Comparison of ENCODE assay signal across 26 cellular contexts in the genomic region with DNA sequence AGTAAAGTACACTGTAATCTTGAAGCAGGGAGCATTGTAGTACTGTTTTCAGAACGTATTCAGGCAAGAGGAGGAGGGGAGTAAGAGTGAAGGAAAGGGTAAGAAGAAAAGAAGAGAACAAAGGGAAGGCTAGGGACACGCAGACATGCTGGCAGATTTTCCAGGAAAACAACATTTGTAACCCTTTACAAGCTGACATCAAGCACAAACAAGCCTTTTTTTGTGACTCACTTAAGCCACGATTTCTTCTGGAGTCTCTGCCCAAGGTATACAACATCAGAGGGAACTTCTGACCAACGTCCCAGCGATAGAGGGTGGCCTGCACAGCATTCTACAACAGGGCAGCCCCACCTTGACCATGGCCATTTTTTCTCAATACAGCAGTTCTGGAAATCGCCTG.
"Had no signal": no experiment of that assay in that cellular context is flagged by ENCODE, and none has a peak within 500 bp of the region (broad histone marks: within the 10 kb centered on the region; RNA-seq: fewer than 3 reads in every experiment).

No MANE protein-coding gene starts in this region.

- H3K4me1 Mint-ChIP-seq: activated CD4-positive, alpha-beta memory T cell treated with anti-CD3 and anti-CD28 coated beads, Interleukin-2, amount 10 ng/mL, durations not matched to agents 7 days and 5 days; activated CD4-positive, alpha-beta T cell treated with anti-CD3 and anti-CD28 coated beads, Interleukin-2, amount 10 ng/mL, durations not matched to agents 24 days and 14 days; activated naive CD8-positive, alpha-beta T cell treated with anti-CD3 and anti-CD28 coated beads, Interleukin-2, amount 10 ng/mL, durations not matched to agents 7 days and 5 days; stimulated activated effector memory CD8-positive, alpha-beta T cell treated with anti-CD3 and anti-CD28 coated beads, Interleukin-12 subunit alpha, Interleukin-12 subunit beta, amount 100 ng/mL, for 72 hours; stimulated activated naive CD8-positive, alpha-beta T cell treated with anti-CD3 and anti-CD28 coated beads, Interleukin-15, amount 100 ng/mL, for 72 hours; T-helper 17 cell had no signal

- H3K9me3 ChIP-seq: esophagus muscularis mucosa, gastroesophageal sphincter, ovary, suprapubic skin, transverse colon, uterus had no signal

- H3K27ac ChIP-seq: esophagus muscularis mucosa, gastroesophageal sphincter, ovary, suprapubic skin, uterus, VCaP had no signal

- H3K27ac Mint-ChIP-seq: activated CD4-positive, alpha-beta memory T cell treated with anti-CD3 and anti-CD28 coated beads, Interleukin-2, amount 10 ng/mL, durations not matched to agents 7 days and 5 days; activated CD4-positive, alpha-beta T cell treated with anti-CD3 and anti-CD28 coated beads, Interleukin-2, amount 10 ng/mL, durations not matched to agents 24 days and 14 days; activated naive CD4-positive, alpha-beta T cell treated with anti-CD3 and anti-CD28 coated beads for 36 hours; activated naive CD8-positive, alpha-beta T cell treated with anti-CD3 and anti-CD28 coated beads, Interleukin-2, amount 10 ng/mL, durations not matched to agents 7 days and 5 days; activated T-cell treated with anti-CD3 and anti-CD28 coated beads, Interleukin-2, amount 50 U/mL, for 72 hours; stimulated activated effector memory CD8-positive, alpha-beta T cell treated with anti-CD3 and anti-CD28 coated beads, Interleukin-12 subunit alpha, Interleukin-12 subunit beta, amount 100 ng/mL, for 72 hours; stimulated activated naive CD8-positive, alpha-beta T cell treated with anti-CD3 and anti-CD28 coated beads, Interleukin-15, amount 100 ng/mL, for 72 hours; T-helper 17 cell had no signal

- H3K4me3 ChIP-seq: esophagus muscularis mucosa, gastroesophageal sphincter, ovary, suprapubic skin, transverse colon, uterus had no signal

- H3K36me3 ChIP-seq: ovary, uterus had no signal

- ATAC-seq: activated CD4-positive, CD25-positive, alpha-beta regulatory T cell treated with anti-CD3 and anti-CD28 coated beads, Interleukin-2, amount 50 U/mL, for 24 hours; activated T-cell treated with anti-CD3 and anti-CD28 coated beads, Interleukin-2, amount 50 U/mL, for 72 hours; gastroesophageal sphincter; left ventricle myocardium superior; right cardiac atrium; stimulated activated effector memory CD8-positive, alpha-beta T cell treated with anti-CD3 and anti-CD28 coated beads, Interleukin-12 subunit alpha, Interleukin-12 subunit beta, amount 100 ng/mL, for 72 hours; stimulated activated naive CD8-positive, alpha-beta T cell treated with anti-CD3 and anti-CD28 coated beads, Interleukin-15, amount 100 ng/mL, for 72 hours; T-helper 17 cell had no signal

- H3K36me3 Mint-ChIP-seq: stimulated activated effector memory CD8-positive, alpha-beta T cell treated with anti-CD3 and anti-CD28 coated beads, Interleukin-12 subunit alpha, Interleukin-12 subunit beta, amount 100 ng/mL, for 72 hours had no signal

- H3K4me1 ChIP-seq: gastroesophageal sphincter, suprapubic skin, transverse colon, uterus had no signal

- H3K4me3 Mint-ChIP-seq: activated CD4-positive, alpha-beta memory T cell treated with anti-CD3 and anti-CD28 coated beads, Interleukin-2, amount 10 ng/mL, durations not matched to agents 7 days and 5 days; activated CD4-positive, alpha-beta T cell treated with anti-CD3 and anti-CD28 coated beads, Interleukin-2, amount 10 ng/mL, durations not matched to agents 24 days and 14 days; activated naive CD4-positive, alpha-beta T cell treated with anti-CD3 and anti-CD28 coated beads for 36 hours; activated naive CD8-positive, alpha-beta T cell treated with anti-CD3 and anti-CD28 coated beads, Interleukin-2, amount 10 ng/mL, durations not matched to agents 7 days and 5 days; activated T-cell treated with anti-CD3 and anti-CD28 coated beads, Interleukin-2, amount 50 U/mL, for 72 hours; stimulated activated effector memory CD8-positive, alpha-beta T cell treated with anti-CD3 and anti-CD28 coated beads, Interleukin-12 subunit alpha, Interleukin-12 subunit beta, amount 100 ng/mL, for 72 hours; stimulated activated naive CD8-positive, alpha-beta T cell treated with anti-CD3 and anti-CD28 coated beads, Interleukin-15, amount 100 ng/mL, for 72 hours; T-helper 17 cell had no signal

- H3K27me3 ChIP-seq: esophagus muscularis mucosa, gastroesophageal sphincter, ovary, suprapubic skin, transverse colon, uterus had no signal

- H3K9me3 Mint-ChIP-seq: activated CD4-positive, alpha-beta T cell treated with anti-CD3 and anti-CD28 coated beads, Interleukin-2, amount 10 ng/mL, durations not matched to agents 24 days and 14 days; activated naive CD4-positive, alpha-beta T cell treated with anti-CD3 and anti-CD28 coated beads for 36 hours; activated naive CD8-positive, alpha-beta T cell treated with anti-CD3 and anti-CD28 coated beads, Interleukin-2, amount 10 ng/mL, durations not matched to agents 7 days and 5 days; activated T-cell treated with anti-CD3 and anti-CD28 coated beads, Interleukin-2, amount 50 U/mL, for 72 hours; stimulated activated effector memory CD8-positive, alpha-beta T cell treated with anti-CD3 and anti-CD28 coated beads, Interleukin-12 subunit alpha, Interleukin-12 subunit beta, amount 100 ng/mL, for 72 hours; stimulated activated naive CD8-positive, alpha-beta T cell treated with anti-CD3 and anti-CD28 coated beads, Interleukin-15, amount 100 ng/mL, for 72 hours had no signal

- DNase-seq: activated CD4-positive, alpha-beta memory T cell treated with anti-CD3 and anti-CD28 coated beads, Interleukin-2, amount 10 ng/mL, durations not matched to agents 7 days and 5 days; activated CD4-positive, alpha-beta T cell treated with anti-CD3 and anti-CD28 coated beads, Interleukin-2, amount 10 ng/mL, durations not matched to agents 24 days and 14 days; activated effector memory CD4-positive, alpha-beta T cell treated with Interleukin-2 at 50 U/mL for 16 hours; activated naive CD4-positive, alpha-beta T cell treated with anti-CD3 and anti-CD28 coated beads for 36 hours; activated naive CD8-positive, alpha-beta T cell treated with anti-CD3 and anti-CD28 coated beads, Interleukin-2, amount 10 ng/mL, durations not matched to agents 7 days and 5 days; activated T-cell treated with anti-CD3 and anti-CD28 coated beads, Interleukin-2, amount 50 U/mL, for 72 hours; amniotic stem cell; caudate nucleus; dermis blood vessel endothelial cell; effector CD8-positive, alpha-beta T cell; head of caudate nucleus; hypothalamus; left ventricle myocardium superior; ovary; right cardiac atrium; stimulated activated CD4-positive, alpha-beta T cell treated with anti-CD3 and anti-CD28 coated beads, Interleukin-12 subunit alpha, Interleukin-12 subunit beta, amount 100 ng/mL, for 4 hours; stimulated activated naive CD8-positive, alpha-beta T cell treated with anti-CD3 and anti-CD28 coated beads, Interleukin-15, amount 100 ng/mL, for 72 hours; T-helper 17 cell; transverse colon; uterus had no signal

- H3K27me3 Mint-ChIP-seq: activated CD4-positive, alpha-beta memory T cell treated with anti-CD3 and anti-CD28 coated beads, Interleukin-2, amount 10 ng/mL, durations not matched to agents 7 days and 5 days; activated CD4-positive, alpha-beta T cell treated with anti-CD3 and anti-CD28 coated beads, Interleukin-2, amount 10 ng/mL, durations not matched to agents 24 days and 14 days; activated naive CD8-positive, alpha-beta T cell treated with anti-CD3 and anti-CD28 coated beads, Interleukin-2, amount 10 ng/mL, durations not matched to agents 7 days and 5 days; stimulated activated naive CD8-positive, alpha-beta T cell treated with anti-CD3 and anti-CD28 coated beads, Interleukin-15, amount 100 ng/mL, for 72 hours; T-helper 17 cell had no signal
